Comparison of ENCODE assay signal across 22 cellular contexts in the genomic region with DNA sequence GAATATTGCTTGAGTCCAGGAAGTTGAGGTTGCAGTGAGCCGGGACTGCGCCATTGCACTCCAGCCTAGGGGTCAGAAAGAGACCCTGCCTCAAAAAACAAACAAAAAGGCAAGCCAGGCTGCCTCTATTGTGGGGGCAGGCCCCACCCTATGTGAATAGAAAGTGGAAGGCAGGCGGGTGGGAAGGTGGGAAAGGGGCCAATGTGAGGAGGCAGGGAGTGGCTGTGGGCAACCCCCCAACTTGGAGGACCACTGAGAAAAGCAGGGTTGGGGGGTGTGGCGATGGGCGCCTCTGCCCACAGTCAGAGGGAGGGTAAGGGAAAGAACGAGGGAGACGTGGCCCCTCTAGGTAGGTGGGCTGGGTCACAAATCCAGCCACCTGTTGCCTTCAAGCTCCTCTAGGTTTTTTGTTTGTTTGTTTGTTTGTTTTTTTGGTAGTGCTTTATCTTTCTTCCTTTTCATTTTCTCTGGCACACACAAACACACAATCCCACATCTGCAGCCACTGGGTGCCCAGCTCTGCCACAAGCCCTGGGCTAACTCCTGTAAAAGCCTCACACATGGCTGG. TPM values are rescaled to one million over a fixed set of nuclear protein-coding genes. Genes with fewer than 3 reads are reported as not detected.
DNase-seq lines count a peak whose midpoint lies in the region; ATAC-seq lines count a peak whose summit lies in the region.
"Had no signal": no experiment of that assay in that cellular context is flagged by ENCODE, and none has a peak within 500 bp of the region (broad histone marks: within the 10 kb centered on the region; RNA-seq: fewer than 3 reads in every experiment).

No MANE protein-coding gene starts in this region.

- H3K4me1 ChIP-seq in neuronal stem cell (ENCODE audit: control insufficient read depth in 2 of 2, insufficient read depth in 1 of 2, low read depth in 1 of 2, low read length in 2 of 2): peaks cover 7 to 13% of the 10 kb centered on the region in 2 donors

- H3K27ac Mint-ChIP-seq in activated T-cell treated with anti-CD3 and anti-CD28 coated beads, Interleukin-2, amount 50 U/mL, for 24 hours: peak overlapping the region; percentile 88
- peak overlapping the region; percentile 33 for H3K27ac Mint-ChIP-seq in activated T-helper 2 cell treated with anti-CD3 and anti-CD28 coated beads, Interferon-gamma antibody, Interleukin-2, Interleukin-4, amounts not matched to agents 10 μg/mL and 5 μg/mL and 100 μg/mL, durations not matched to agents 14 hours and 24 hours and 36 hours

- H2AFZ ChIP-seq in neuronal stem cell (ENCODE audit: low read length): no peak overlapping the region

- no peak overlapping the region for H3K4me2 ChIP-seq in neuronal stem cell (ENCODE audit: insufficient read depth, low read length, poor library complexity, severe bottlenecking)

- no peaks in the 10 kb centered on the region for H3K36me3 ChIP-seq in H7 (replicated peaks; ENCODE audit: control insufficient read depth, insufficient read depth, low read length)
- H3K36me3 ChIP-seq in neuronal stem cell (replicated peaks in 1 of 2; ENCODE audit: control insufficient read depth in 2 of 2, insufficient read depth in 2 of 2, low read length in 2 of 2): no peaks in the 10 kb centered on the region
- H3K36me3 ChIP-seq: BLaER1, MG63, transverse colon had no signal

- intact Hi-C loops in activated T-helper 2 cell treated with anti-CD3 and anti-CD28 coated beads, Interferon-gamma antibody, Interleukin-2, Interleukin-4, amounts not matched to agents 10 μg/mL and 5 μg/mL and 100 μg/mL, durations not matched to agents 14 hours and 24 hours and 36 hours (cut with micrococcal nuclease): loop anchor here (10.0 kb wide), 1 partner anchor 270 kb away; no protein-coding TSS in a partner anchor

- no peaks in the 10 kb centered on the region for H3K79me1 ChIP-seq in neuronal stem cell (ENCODE audit: low read depth, low read length)

- H3K18ac ChIP-seq in neuronal stem cell (ENCODE audit: low read length): no peak overlapping the region

- no peak overlapping the region for H3K4me3 Mint-ChIP-seq in activated T-cell treated with anti-CD3 and anti-CD28 coated beads, Interleukin-2, amount 50 U/mL, for 24 hours
- H3K4me3 Mint-ChIP-seq in activated T-cell treated with anti-CD3 and anti-CD28 coated beads, Interleukin-2, amount 50 U/mL, for 4 hours: no peak overlapping the region
- H3K4me3 Mint-ChIP-seq in activated T-helper 2 cell treated with anti-CD3 and anti-CD28 coated beads, Interferon-gamma antibody, Interleukin-2, Interleukin-4, amounts not matched to agents 10 μg/mL and 5 μg/mL and 100 μg/mL, durations not matched to agents 14 hours and 24 hours and 36 hours (ENCODE audit: low read depth): no peak overlapping the region

- peak overlapping the region; percentile 32 for H2AK5ac ChIP-seq in neuronal stem cell (ENCODE audit: low read depth, low read length)

- no peak overlapping the region for H3K27ac ChIP-seq in neuronal stem cell (replicated peaks; ENCODE audit: low read length)
- H3K27ac ChIP-seq: BLaER1, transverse colon, VCaP had no signal

- no peak overlapping the region for H2BK15ac ChIP-seq in neuronal stem cell (ENCODE audit: low read length)

- H2BK120ac ChIP-seq in neuronal stem cell (ENCODE audit: low read depth, low read length): no peak overlapping the region

- no peak overlapping the region for H4K8ac ChIP-seq in neuronal stem cell (ENCODE audit: low read depth, low read length)

- no peak overlapping the region for H4K91ac ChIP-seq in neuronal stem cell (ENCODE audit: low read depth, low read length, poor library complexity)

- peaks cover 85% of the 10 kb centered on the region for H3K4me1 Mint-ChIP-seq in activated T-cell treated with anti-CD3 and anti-CD28 coated beads, Interleukin-2, amount 50 U/mL, for 24 hours (ENCODE audit: low read depth)
- peaks cover 74% of the 10 kb centered on the region for H3K4me1 Mint-ChIP-seq in activated T-cell treated with anti-CD3 and anti-CD28 coated beads, Interleukin-2, amount 50 U/mL, for 4 hours (ENCODE audit: low read depth)
- H3K4me1 Mint-ChIP-seq in activated T-helper 2 cell treated with anti-CD3 and anti-CD28 coated beads, Interferon-gamma antibody, Interleukin-2, Interleukin-4, amounts not matched to agents 10 μg/mL and 5 μg/mL and 100 μg/mL, durations not matched to agents 14 hours and 24 hours and 36 hours (ENCODE audit: low read depth): peaks cover 59% of the 10 kb centered on the region

- no peak for ATAC-seq in activated T-cell treated with anti-CD3 and anti-CD28 coated beads, Interleukin-2, amount 50 U/mL, for 4 hours
- ATAC-seq: Panc1 had no signal

- no peak overlapping the region for H3K23ac ChIP-seq in neuronal stem cell (ENCODE audit: low read depth, low read length, poor library complexity)

- H3K36me3 Mint-ChIP-seq in activated T-cell treated with anti-CD3 and anti-CD28 coated beads, Interleukin-2, amount 50 U/mL, for 24 hours (ENCODE audit: low read depth): peaks cover 1% of the 10 kb centered on the region
- H3K36me3 Mint-ChIP-seq in activated T-cell treated with anti-CD3 and anti-CD28 coated beads, Interleukin-2, amount 50 U/mL, for 4 hours (ENCODE audit: insufficient read depth): no peaks in the 10 kb centered on the region
- peaks cover 3% of the 10 kb centered on the region for H3K36me3 Mint-ChIP-seq in activated T-helper 2 cell treated with anti-CD3 and anti-CD28 coated beads, Interferon-gamma antibody, Interleukin-2, Interleukin-4, amounts not matched to agents 10 μg/mL and 5 μg/mL and 100 μg/mL, durations not matched to agents 14 hours and 24 hours and 36 hours (ENCODE audit: low read depth)
- H3K36me3 Mint-ChIP-seq: IgD-negative memory B cell had no signal

- H3K4ac ChIP-seq in neuronal stem cell (ENCODE audit: low read length): no peak overlapping the region

- no peaks in the 10 kb centered on the region for H3K27me3 Mint-ChIP-seq in activated T-cell treated with anti-CD3 and anti-CD28 coated beads, Interleukin-2, amount 50 U/mL, for 24 hours
- no peaks in the 10 kb centered on the region for H3K27me3 Mint-ChIP-seq in activated T-cell treated with anti-CD3 and anti-CD28 coated beads, Interleukin-2, amount 50 U/mL, for 4 hours (ENCODE audit: low read depth)
- no peaks in the 10 kb centered on the region for H3K27me3 Mint-ChIP-seq in activated T-helper 2 cell treated with anti-CD3 and anti-CD28 coated beads, Interferon-gamma antibody, Interleukin-2, Interleukin-4, amounts not matched to agents 10 μg/mL and 5 μg/mL and 100 μg/mL, durations not matched to agents 14 hours and 24 hours and 36 hours (ENCODE audit: low read depth)
- H3K27me3 Mint-ChIP-seq: IgD-negative memory B cell had no signal

- no CpG with 5 or more reads among the region's 7 CpGs for WGBS in neuronal stem cell (ENCODE audit: extremely low coverage in 2 of 2, insufficient read length in 2 of 2, insufficient replicate concordance in 1 of 2), 2 donors

- H3K9ac ChIP-seq in neuronal stem cell (ENCODE audit: low read depth, low read length, poor library complexity): no peak overlapping the region
- H3K9ac ChIP-seq: BLaER1 had no signal

- no peak overlapping the region for H2BK5ac ChIP-seq in neuronal stem cell (ENCODE audit: low read length)

- no peaks in the 10 kb centered on the region for H3K9me3 Mint-ChIP-seq in activated T-cell treated with anti-CD3 and anti-CD28 coated beads, Interleukin-2, amount 50 U/mL, for 24 hours
- no peaks in the 10 kb centered on the region for H3K9me3 Mint-ChIP-seq in activated T-cell treated with anti-CD3 and anti-CD28 coated beads, Interleukin-2, amount 50 U/mL, for 4 hours
- H3K9me3 Mint-ChIP-seq in activated T-helper 2 cell treated with anti-CD3 and anti-CD28 coated beads, Interferon-gamma antibody, Interleukin-2, Interleukin-4, amounts not matched to agents 10 μg/mL and 5 μg/mL and 100 μg/mL, durations not matched to agents 14 hours and 24 hours and 36 hours: no peaks in the 10 kb centered on the region
- H3K9me3 Mint-ChIP-seq: IgD-negative memory B cell had no signal

- H2BK12ac ChIP-seq in neuronal stem cell (ENCODE audit: low read length): no peak overlapping the region

- DNase-seq in activated T-cell treated with anti-CD3 and anti-CD28 coated beads, Interleukin-2, amount 50 U/mL, for 24 hours: no peak
- no peak for DNase-seq in activated T-cell treated with anti-CD3 and anti-CD28 coated beads, Interleukin-2, amount 50 U/mL, for 4 hours
- DNase-seq in H7 (peak; percentile 32), neuronal stem cell (ENCODE audit: low spot score) (no peak), HCEC 1CT (no peak), A172 (ENCODE audit: low spot score) (no peak), NCI-H2227 treated with DMSO at 0.1 percent for 48 hours (lab: John Stamatoyannopoulos, UW) (no peak)
- no peak for DNase-seq in activated T-helper 2 cell treated with anti-CD3 and anti-CD28 coated beads, Interferon-gamma antibody, Interleukin-2, Interleukin-4, amounts not matched to agents 10 μg/mL and 5 μg/mL and 100 μg/mL, durations not matched to agents 14 hours and 24 hours and 36 hours (ENCODE audit: low spot score)
- DNase-seq: ACHN; activated CD4-positive, alpha-beta T cell treated with anti-CD3 and anti-CD28 coated beads, Interleukin-2, amount 50 U/mL, for 48 hours; MG63; NCI-H1417 treated with DMSO at 0.1 percent for 48 hours; NCI-H524; occipital lobe; retina; stimulated activated CD4-positive, alpha-beta T cell treated with anti-CD3 and anti-CD28 coated beads, Interleukin-4, amount 100 ng/mL, for 24 hours; transverse colon had no signal

- no peaks in the 10 kb centered on the region for H3K9me3 ChIP-seq in neuronal stem cell (replicated peaks in 1 of 2; ENCODE audit: control insufficient read depth in 2 of 2, insufficient read depth in 1 of 2, low read depth in 1 of 2, low read length in 2 of 2)
- H3K9me3 ChIP-seq: BLaER1, MG63, transverse colon had no signal

- no peak overlapping the region for H3K4me3 ChIP-seq in H7 (ENCODE audit: insufficient read depth, low read depth, low read length)
- no peak overlapping the region for H3K4me3 ChIP-seq in neuronal stem cell (ENCODE audit: low read length in 2 of 2)
- H3K4me3 ChIP-seq: BLaER1, MG63, transverse colon had no signal

- no peak overlapping the region for H3K14ac ChIP-seq in neuronal stem cell (ENCODE audit: low read length)

- no peaks in the 10 kb centered on the region for H3K27me3 ChIP-seq in H7 (ENCODE audit: control insufficient read depth, insufficient read depth, low read length)
- no peaks in the 10 kb centered on the region for H3K27me3 ChIP-seq in neuronal stem cell (ENCODE audit: control insufficient read depth in 3 of 3, insufficient read depth in 3 of 3, low read depth in 1 of 3, low read length in 3 of 3)
- H3K27me3 ChIP-seq: BLaER1, MG63, transverse colon had no signal

RNA-seq across cellular contexts. Expression of a gene that starts 5.3 kb away (rescaled TPM):
- total RNA-seq in activated T-cell treated with anti-CD3 and anti-CD28 coated beads, Interleukin-2, amount 50 U/mL, for 4 hours: 10 to 100 TPM; 14.2 to 17.3 (median 14.7) TPM
- total RNA-seq in H7 (2014; rRNA removed; shearing (Covaris generic)): 3.1 and 4.4 TPM in 2 replicates
- total RNA-seq in activated T-helper 2 cell treated with anti-CD3 and anti-CD28 coated beads, Interferon-gamma antibody, Interleukin-2, Interleukin-4, amounts not matched to agents 10 μg/mL and 5 μg/mL and 100 μg/mL, durations not matched to agents 14 hours and 24 hours and 36 hours: 11.9 and 12.8 TPM in 2 replicates
- polyA plus RNA-seq in neuronal stem cell (2013, experiment 1 of 2): 1.3 TPM
- 1.3 TPM for polyA plus RNA-seq in neuronal stem cell (2013, experiment 2 of 2)
- 22.6 and 27.7 TPM in 2 replicates for total RNA-seq in A172 (2014; rRNA removed; shearing (Covaris generic))

RNA-seq across cellular contexts. Expression of a gene that starts 18.9 kb away (rescaled TPM):
- 10 to 100 TPM; 32.8 to 40.8 (median 34.7) TPM for total RNA-seq in activated T-cell treated with anti-CD3 and anti-CD28 coated beads, Interleukin-2, amount 50 U/mL, for 4 hours
- total RNA-seq in H7 (2014; rRNA removed; shearing (Covaris generic)): 30.7 and 32.6 TPM in 2 replicates
- total RNA-seq in activated T-helper 2 cell treated with anti-CD3 and anti-CD28 coated beads, Interferon-gamma antibody, Interleukin-2, Interleukin-4, amounts not matched to agents 10 μg/mL and 5 μg/mL and 100 μg/mL, durations not matched to agents 14 hours and 24 hours and 36 hours: 101 and 103 TPM in 2 replicates
- polyA plus RNA-seq in neuronal stem cell (2013, experiment 1 of 2): 31.6 TPM
- polyA plus RNA-seq in neuronal stem cell (2013, experiment 2 of 2): 31.4 TPM
- 63.0 and 65.5 TPM in 2 replicates for total RNA-seq in A172 (2014; rRNA removed; shearing (Covaris generic))

RNA-seq across cellular contexts. Expression of a gene that starts 28.5 kb away (rescaled TPM):
- 10 to 100 TPM; 77.9 to 91.4 (median 89.2) TPM for total RNA-seq in activated T-cell treated with anti-CD3 and anti-CD28 coated beads, Interleukin-2, amount 50 U/mL, for 4 hours
- total RNA-seq in H7 (2014; rRNA removed; shearing (Covaris generic)): 57.7 and 74.5 TPM in 2 replicates
- 66.1 and 68.9 TPM in 2 replicates for total RNA-seq in activated T-helper 2 cell treated with anti-CD3 and anti-CD28 coated beads, Interferon-gamma antibody, Interleukin-2, Interleukin-4, amounts not matched to agents 10 μg/mL and 5 μg/mL and 100 μg/mL, durations not matched to agents 14 hours and 24 hours and 36 hours
- polyA plus RNA-seq in neuronal stem cell (2013, experiment 1 of 2): 21.7 TPM
- polyA plus RNA-seq in neuronal stem cell (2013, experiment 2 of 2): 21.0 TPM
- 94.1 and 129 TPM in 2 replicates for total RNA-seq in A172 (2014; rRNA removed; shearing (Covaris generic))

RNA-seq across cellular contexts. Expression of a gene that starts 31.6 kb away (rescaled TPM):
- 10 to 100 TPM; 25.5 to 26.2 (median 25.6) TPM for total RNA-seq in activated T-cell treated with anti-CD3 and anti-CD28 coated beads, Interleukin-2, amount 50 U/mL, for 4 hours
- total RNA-seq in H7 (2014; rRNA removed; shearing (Covaris generic)): 10.6 and 11.9 TPM in 2 replicates
- 41.0 and 43.5 TPM in 2 replicates for total RNA-seq in activated T-helper 2 cell treated with anti-CD3 and anti-CD28 coated beads, Interferon-gamma antibody, Interleukin-2, Interleukin-4, amounts not matched to agents 10 μg/mL and 5 μg/mL and 100 μg/mL, durations not matched to agents 14 hours and 24 hours and 36 hours
- 11.2 TPM for polyA plus RNA-seq in neuronal stem cell (2013, experiment 1 of 2)
- 11.6 TPM for polyA plus RNA-seq in neuronal stem cell (2013, experiment 2 of 2)
- total RNA-seq in A172 (2014; rRNA removed; shearing (Covaris generic)): 18.6 and 23.9 TPM in 2 replicates

RNA-seq across cellular contexts. Expression of a gene that starts 33.8 kb away (rescaled TPM):
- under 1 TPM in 1 of 3 donors, not detected in 2; 0.18 TPM for total RNA-seq in activated T-cell treated with anti-CD3 and anti-CD28 coated beads, Interleukin-2, amount 50 U/mL, for 4 hours
- total RNA-seq in H7 (2014; rRNA removed; shearing (Covaris generic)): 0.11 and 0.94 TPM in 2 replicates
- total RNA-seq in activated T-helper 2 cell treated with anti-CD3 and anti-CD28 coated beads, Interferon-gamma antibody, Interleukin-2, Interleukin-4, amounts not matched to agents 10 μg/mL and 5 μg/mL and 100 μg/mL, durations not matched to agents 14 hours and 24 hours and 36 hours: not detected in 2 replicates
- 0.13 TPM for polyA plus RNA-seq in neuronal stem cell (2013, experiment 1 of 2)
- polyA plus RNA-seq in neuronal stem cell (2013, experiment 2 of 2): 0.21 TPM
- 0.67 TPM in 1 of 2 replicates, not detected in the other for total RNA-seq in A172 (2014; rRNA removed; shearing (Covaris generic))
- total RNA-seq: glomerular endothelial cell had no signal
- polyA plus RNA-seq: IgD-negative memory B cell had no signal
